8 cellular contexts compared by ENCODE assay signal in the genomic region with DNA sequence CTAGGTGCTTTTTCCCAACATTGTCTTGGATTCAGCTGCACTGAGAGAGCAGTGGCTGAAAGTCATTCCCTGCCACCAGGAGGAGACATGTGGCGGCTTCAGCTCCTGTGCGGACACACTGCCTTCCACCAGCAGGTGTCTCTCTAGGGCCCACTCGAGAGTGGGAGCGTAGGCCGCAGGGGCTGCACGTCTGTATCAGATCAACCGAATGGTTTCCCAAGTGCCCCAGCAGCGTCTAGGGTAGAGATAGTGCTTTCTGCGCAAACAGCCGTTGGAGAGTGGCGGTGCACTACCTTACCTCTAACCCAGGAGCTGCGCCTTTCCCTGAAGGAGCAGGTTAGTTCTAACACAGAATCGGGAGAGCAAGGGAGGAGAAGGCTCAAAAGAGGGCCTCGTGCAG. TPM values are rescaled to one million over a fixed set of nuclear protein-coding genes. Genes with fewer than 3 reads are reported as not detected.
DNase-seq lines count a peak whose midpoint lies in the region; ATAC-seq, FAIRE-seq and TF ChIP-seq lines count a peak whose summit lies in the region.

No MANE protein-coding gene starts in this region.

- H3K4me2 ChIP-seq in neural cell (ENCODE audit: low read length), result no peak overlapping the region

- H3K36me3 Mint-ChIP-seq in activated CD8-positive, alpha-beta memory T cell treated with anti-CD3 and anti-CD28 coated beads, Interleukin-2, amount 10 ng/mL, durations not matched to agents 7 days and 5 days, result no peaks in the 10 kb centered on the region

- TF ChIP-seq CTCF in A673 (conservative IDR thresholded peaks at IDR 0.05; ENCODE audit: low read depth, low read length) (peak; percentile 99), neural cell (IDR thresholded peaks at IDR 0.05; ENCODE audit: poor library complexity, severe bottlenecking) (peak; percentile 74), upper lobe of left lung (IDR thresholded peaks at IDR 0.05) (peak; percentile 65 to 92 (median 82))

- no TSS peak for BruUV-seq in A673 (replicated peaks; lab: Mats Ljungman, UMichigan)

- H3F3A ChIP-seq in neural cell (ENCODE audit: insufficient read depth, low read length, poor library complexity, severe bottlenecking), result no peaks in the 10 kb centered on the region

- no peak for TF ChIP-seq EP300 in neural cell (conservative IDR thresholded peaks at IDR 0.05; ENCODE audit: poor library complexity, severe bottlenecking)
- TF ChIP-seq EP300 in upper lobe of left lung (IDR thresholded peaks at IDR 0.05), result no peak

- H3K36me3 ChIP-seq in A673 (ENCODE audit: insufficient read depth, low read length, poor library complexity, severe bottlenecking), result no peaks in the 10 kb centered on the region
- no peaks in the 10 kb centered on the region for H3K36me3 ChIP-seq in neural cell (ENCODE audit: insufficient read depth, low read length)
- peaks cover 0 to 21% (median 5%) of the 10 kb centered on the region in 4 donors for H3K36me3 ChIP-seq in upper lobe of left lung

- no peaks in the 10 kb centered on the region for H3K27me3 Mint-ChIP-seq in activated CD8-positive, alpha-beta memory T cell treated with anti-CD3 and anti-CD28 coated beads, Interleukin-2, amount 10 ng/mL, durations not matched to agents 7 days and 5 days

- no peaks in the 10 kb centered on the region for H3K79me2 ChIP-seq in neural cell (replicated peaks; ENCODE audit: insufficient read depth, low read length)

- no peaks in the 10 kb centered on the region for H3K4me1 ChIP-seq in A673 (ENCODE audit: insufficient read depth, low read length, poor library complexity, severe bottlenecking)
- H3K4me1 ChIP-seq in upper lobe of left lung, result no peaks in the 10 kb centered on the region

- POLR2A ChIA-PET in A673 (lab: Charles Lee; ENCODE audit: low non-redundant PET), result no interaction called here

- no peak overlapping the region for H2AFZ ChIP-seq in neural cell (ENCODE audit: low read depth, low read length)

- H3K27ac ChIP-seq in A673 (ENCODE audit: low read depth, low read length, poor library complexity, severe bottlenecking) (no peak overlapping the region), neural cell (ENCODE audit: low read length) (no peak overlapping the region), upper lobe of left lung (no peak overlapping the region)

- no peaks in the 10 kb centered on the region for H3K4me1 Mint-ChIP-seq in activated CD8-positive, alpha-beta memory T cell treated with anti-CD3 and anti-CD28 coated beads, Interleukin-2, amount 10 ng/mL, durations not matched to agents 7 days and 5 days

- H3K9me3 ChIP-seq in A673 (ENCODE audit: low read depth, low read length, poor library complexity, severe bottlenecking), result no peaks in the 10 kb centered on the region
- no peaks in the 10 kb centered on the region for H3K9me3 ChIP-seq in neural cell (ENCODE audit: low read length)
- no peaks in the 10 kb centered on the region for H3K9me3 ChIP-seq in upper lobe of left lung

- no peaks in the 10 kb centered on the region for H4K20me1 ChIP-seq in neural cell (ENCODE audit: insufficient read depth)

- DNase-seq in A673 (ENCODE audit: low spot score) (peak; percentile 86), GM12891 (ENCODE audit: insufficient read length, low spot score) (peak; percentile 71), NCI-H460 (ENCODE audit: extremely low read depth, low read depth) (peak; percentile 42), fibroblast of gingiva (ENCODE audit: low read depth) (peak; percentile 45), upper lobe of left lung (peak in 1 of 2 donors; percentile 69), NCI-H2081 treated with DMSO at 0.1 percent for 48 hours (lab: John Stamatoyannopoulos, UW) (no peak)
- peak; percentile 67 for DNase-seq in activated CD8-positive, alpha-beta memory T cell treated with anti-CD3 and anti-CD28 coated beads, Interleukin-2, amount 10 ng/mL, durations not matched to agents 7 days and 5 days

- intact Hi-C loops in A673 (cut with micrococcal nuclease; ENCODE audit: unreplicated experiment), result loop anchor here (1.0 kb wide), 1 partner anchor 255 kb away; no protein-coding TSS in a partner anchor

- H3K4me3 ChIP-seq in A673 (ENCODE audit: low read depth, low read length, poor library complexity, severe bottlenecking) (no peak overlapping the region), neural cell (ENCODE audit: low read length) (no peak overlapping the region), upper lobe of left lung (no peak overlapping the region)

- no peak for TF ChIP-seq POLR2A in GM12891 (IDR thresholded peaks at IDR 0.05; ENCODE audit: low read depth, low read length)
- no peak for TF ChIP-seq POLR2A in upper lobe of left lung (IDR thresholded peaks at IDR 0.05)

- H3K27me3 ChIP-seq in A673 (replicated peaks; ENCODE audit: insufficient read depth, low read depth, low read length, poor library complexity) (no peaks in the 10 kb centered on the region), neural cell (ENCODE audit: insufficient read depth, low read depth, low read length) (no peaks in the 10 kb centered on the region), upper lobe of left lung (no peaks in the 10 kb centered on the region)

- CTCF ChIA-PET in A673 (lab: Charles Lee), result interaction anchor here (1.1 to 1.8 kb wide), 2 partner anchors 12 to 53 kb away, joined by 4 to 9 read pairs; a partner anchor contains a TSS
- CTCF ChIA-PET in activated CD8-positive, alpha-beta memory T cell treated with anti-CD3 and anti-CD28 coated beads, Interleukin-2, amount 10 ng/mL, durations not matched to agents 7 days and 5 days (lab: Charles Lee), result interaction anchor here (0.6 to 2.5 kb wide), 8 partner anchors 14 to 261 kb away, joined by 3 to 10 read pairs (median 4); a partner anchor contains a TSS

- H3K4me3 Mint-ChIP-seq in activated CD8-positive, alpha-beta memory T cell treated with anti-CD3 and anti-CD28 coated beads, Interleukin-2, amount 10 ng/mL, durations not matched to agents 7 days and 5 days, result no peak overlapping the region

- TF ChIP-seq RAD21 in neural cell (conservative IDR thresholded peaks at IDR 0.05), result peak; percentile 62

- 49 to 55% methylated on average over 10 to 14 of the region's 14 CpGs for WGBS in upper lobe of left lung, 2 donors

- FAIRE-seq in GM12891 (lab: Jason Lieb, UNC), result peak; percentile 95

- ATAC-seq in activated CD8-positive, alpha-beta memory T cell treated with anti-CD3 and anti-CD28 coated beads, Interleukin-2, amount 10 ng/mL, durations not matched to agents 7 days and 5 days, result peak; percentile 71
- peak; percentile 74 to 81 for ATAC-seq in upper lobe of left lung (ENCODE audit: low FRiP score in 2 of 2)

- no peak overlapping the region for H3K9ac ChIP-seq in neural cell (ENCODE audit: low read length)

- no peaks in the 10 kb centered on the region for H3K9me3 Mint-ChIP-seq in activated CD8-positive, alpha-beta memory T cell treated with anti-CD3 and anti-CD28 coated beads, Interleukin-2, amount 10 ng/mL, durations not matched to agents 7 days and 5 days (ENCODE audit: low read depth)

- no peaks in the 10 kb centered on the region for H3K9me2 ChIP-seq in neural cell (ENCODE audit: insufficient read depth, low read length)

- H3K27ac Mint-ChIP-seq in activated CD8-positive, alpha-beta memory T cell treated with anti-CD3 and anti-CD28 coated beads, Interleukin-2, amount 10 ng/mL, durations not matched to agents 7 days and 5 days, result no peak overlapping the region

TF ChIP-seq in GM12891, 5 proteins besides CTCF, POLR2A, EP300 and RAD21:
- TF ChIP-seq TAF1 (IDR thresholded peaks at IDR 0.05; ENCODE audit: low read depth, low read length) (no peak), POLR2AphosphoS5 (IDR thresholded peaks at IDR 0.05; ENCODE audit: low read depth, low read length) (no peak), PAX5 (IDR thresholded peaks at IDR 0.05; ENCODE audit: insufficient read depth, low read length, severe bottlenecking) (no peak), POU2F2 (IDR thresholded peaks at IDR 0.05; ENCODE audit: low read depth, low read length) (no peak), SPI1 (IDR thresholded peaks at IDR 0.05; ENCODE audit: low read depth, low read length) (no peak)

TF ChIP-seq in neural cell, 6 proteins besides CTCF, POLR2A, EP300 and RAD21:
- TF ChIP-seq POLR2AphosphoS5 (IDR thresholded peaks at IDR 0.05), result no peak
- TF ChIP-seq EZH2 (IDR thresholded peaks at IDR 0.05; ENCODE audit: borderline replicate concordance, insufficient read depth, low read length, poor library complexity, severe bottlenecking), result no peak
- peak; percentile 73 for TF ChIP-seq SMC3 (conservative IDR thresholded peaks at IDR 0.05; ENCODE audit: poor library complexity)

RNA-seq across cellular contexts. Expression of a gene that starts 31.7 kb away (rescaled TPM):
- total RNA-seq in A673 (2021) (0.17 TPM in 2 replicates), upper lobe of left lung (1 to 10 TPM in 1 of 6 donors, under 1 TPM in 5; 0.10 to 2.1 (median 0.39) TPM)
- not detected for polyA plus RNA-seq in GM12891 (2012; ENCODE audit: low read depth, missing spikeins)
- 0.20 and 0.30 TPM in 2 replicates for total RNA-seq in NCI-H460 (2014; rRNA removed; shearing (Covaris generic))
- polyA plus RNA-seq in NCI-H460 (2014; cell fraction: nucleus; rRNA removed), result not detected in 2 replicates
- total RNA-seq in activated CD8-positive, alpha-beta memory T cell treated with anti-CD3 and anti-CD28 coated beads, Interleukin-2, amount 10 ng/mL, durations not matched to agents 7 days and 5 days, result under 1 TPM in 1 of 2 experiments, not detected in 1; 0.06 TPM
- polyA plus RNA-seq in neural cell, result 0.05 and 0.10 TPM in 2 replicates
- polyA minus RNA-seq in neural cell, result 0.73 and 0.93 TPM in 2 replicates

RNA-seq across cellular contexts. Expression of a gene that starts 53.3 kb away (rescaled TPM):
- total RNA-seq in A673 (2021) (5.0 and 7.6 TPM in 2 replicates), upper lobe of left lung (10 to 100 TPM in 5 of 6 donors, 1 to 10 TPM in 1; 7.9 to 42.8 (median 13.0) TPM)
- polyA plus RNA-seq in GM12891 (2012; ENCODE audit: low read depth, missing spikeins), result not detected
- total RNA-seq in NCI-H460 (2014; rRNA removed; shearing (Covaris generic)), result 11.5 and 13.1 TPM in 2 replicates
- 17.3 and 20.3 TPM in 2 replicates for polyA plus RNA-seq in NCI-H460 (2014; cell fraction: nucleus; rRNA removed)
- total RNA-seq in activated CD8-positive, alpha-beta memory T cell treated with anti-CD3 and anti-CD28 coated beads, Interleukin-2, amount 10 ng/mL, durations not matched to agents 7 days and 5 days, result under 1 TPM in 1 of 2 experiments, not detected in 1; 0.12 TPM
- 4.1 and 6.6 TPM in 2 replicates for polyA plus RNA-seq in neural cell
- 7.1 and 7.2 TPM in 2 replicates for polyA minus RNA-seq in neural cell

RNA-seq across cellular contexts. Expression of a gene that starts 54.8 kb away (rescaled TPM):
- total RNA-seq in A673 (2021) (31.9 and 35.6 TPM in 2 replicates), upper lobe of left lung (100 to 1,000 TPM in 1 of 6 donors, 10 to 100 TPM in 5; 23.4 to 152 (median 52.1) TPM)
- 20.7 TPM for polyA plus RNA-seq in GM12891 (2012; ENCODE audit: low read depth, missing spikeins)
- 12.9 and 14.0 TPM in 2 replicates for total RNA-seq in NCI-H460 (2014; rRNA removed; shearing (Covaris generic))
- 92.0 and 95.7 TPM in 2 replicates for polyA plus RNA-seq in NCI-H460 (2014; cell fraction: nucleus; rRNA removed)
- 10 to 100 TPM; 51.2 to 57.5 TPM for total RNA-seq in activated CD8-positive, alpha-beta memory T cell treated with anti-CD3 and anti-CD28 coated beads, Interleukin-2, amount 10 ng/mL, durations not matched to agents 7 days and 5 days
- 36.9 and 44.4 TPM in 2 replicates for polyA plus RNA-seq in neural cell
- 22.9 and 30.9 TPM in 2 replicates for polyA minus RNA-seq in neural cell
